ENCODE assay signal across 1 cellular context in the genomic region with DNA sequence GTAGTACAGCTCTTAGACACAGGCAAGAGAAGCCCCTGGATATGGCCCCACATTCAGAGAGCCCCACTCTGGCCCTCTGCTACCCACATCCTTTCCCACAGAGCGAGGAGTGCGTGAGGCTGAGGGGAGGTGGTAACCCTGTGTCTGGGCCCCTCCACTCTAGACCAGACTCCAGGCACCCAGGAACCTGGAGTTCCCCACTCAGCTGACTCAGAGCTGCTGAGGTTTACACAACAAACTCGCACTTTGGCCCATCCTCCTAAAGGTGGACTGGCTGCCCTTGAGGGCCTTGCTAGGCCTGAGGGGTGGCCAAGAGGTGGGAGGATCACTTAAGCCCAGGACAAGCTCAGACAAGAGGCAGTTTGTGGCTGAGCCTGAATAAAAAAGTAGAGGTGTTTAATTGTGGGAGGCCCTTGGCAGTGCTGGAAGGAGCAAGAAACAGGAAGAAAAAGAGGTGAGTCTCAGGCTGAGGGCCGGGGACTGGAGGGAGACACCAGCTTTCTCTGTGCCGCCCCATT.
A peak's percentile ranks its signal among the peaks of the same experiment; 100 is the strongest.
TF ChIP-seq lines count a peak whose summit lies in the region.

No MANE protein-coding gene starts in this region.

TF ChIP-seq in HepG2, 621 proteins besides CTCF, POLR2A, EP300 and RAD21 (continued from another document and continues in another):
- TF ChIP-seq, protein P1, sequence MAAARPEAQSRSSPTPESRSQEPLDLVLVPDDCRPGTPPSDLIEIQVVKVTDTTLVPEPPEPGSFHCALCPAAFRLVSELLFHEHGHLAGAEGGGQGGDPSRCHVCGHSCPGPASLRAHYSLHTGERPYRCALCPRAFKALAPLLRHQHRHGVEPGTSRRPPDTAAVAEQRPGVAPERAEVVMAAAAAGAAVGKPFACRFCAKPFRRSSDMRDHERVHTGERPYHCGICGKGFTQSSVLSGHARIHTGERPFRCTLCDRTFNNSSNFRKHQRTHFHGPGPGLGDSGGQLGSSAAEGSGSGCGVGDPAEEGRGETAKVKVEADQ (CRISPR knock-in tag; IDR thresholded peaks at IDR 0.05; ENCODE audit: borderline replicate concordance) = no peak
- TF ChIP-seq RBM39 (IDR thresholded peaks at IDR 0.05; ENCODE audit: low read depth, low read length, poor library complexity, severe bottlenecking) = no peak
- no peak for TF ChIP-seq ZNF256 (CRISPR knock-in tag; conservative IDR thresholded peaks at IDR 0.05)
- TF ChIP-seq ZNF816 (CRISPR knock-in tag; IDR thresholded peaks at IDR 0.05; ENCODE audit: borderline replicate concordance) = no peak
- TF ChIP-seq, protein P2, sequence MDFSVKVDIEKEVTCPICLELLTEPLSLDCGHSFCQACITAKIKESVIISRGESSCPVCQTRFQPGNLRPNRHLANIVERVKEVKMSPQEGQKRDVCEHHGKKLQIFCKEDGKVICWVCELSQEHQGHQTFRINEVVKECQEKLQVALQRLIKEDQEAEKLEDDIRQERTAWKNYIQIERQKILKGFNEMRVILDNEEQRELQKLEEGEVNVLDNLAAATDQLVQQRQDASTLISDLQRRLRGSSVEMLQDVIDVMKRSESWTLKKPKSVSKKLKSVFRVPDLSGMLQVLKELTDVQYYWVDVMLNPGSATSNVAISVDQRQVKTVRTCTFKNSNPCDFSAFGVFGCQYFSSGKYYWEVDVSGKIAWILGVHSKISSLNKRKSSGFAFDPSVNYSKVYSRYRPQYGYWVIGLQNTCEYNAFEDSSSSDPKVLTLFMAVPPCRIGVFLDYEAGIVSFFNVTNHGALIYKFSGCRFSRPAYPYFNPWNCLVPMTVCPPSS (IDR thresholded peaks at IDR 0.05) = no peak
- TF ChIP-seq GATAD1 (CRISPR knock-in tag; IDR thresholded peaks at IDR 0.05) = no peak
- TF ChIP-seq SAP130 (CRISPR knock-in tag; IDR thresholded peaks at IDR 0.05; ENCODE audit: low read depth) = peak; percentile 64
- TF ChIP-seq, protein P3, sequence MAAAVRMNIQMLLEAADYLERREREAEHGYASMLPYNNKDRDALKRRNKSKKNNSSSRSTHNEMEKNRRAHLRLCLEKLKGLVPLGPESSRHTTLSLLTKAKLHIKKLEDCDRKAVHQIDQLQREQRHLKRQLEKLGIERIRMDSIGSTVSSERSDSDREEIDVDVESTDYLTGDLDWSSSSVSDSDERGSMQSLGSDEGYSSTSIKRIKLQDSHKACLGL (CRISPR knock-in tag; IDR thresholded peaks at IDR 0.05) = no peak
- TF ChIP-seq, protein P4, sequence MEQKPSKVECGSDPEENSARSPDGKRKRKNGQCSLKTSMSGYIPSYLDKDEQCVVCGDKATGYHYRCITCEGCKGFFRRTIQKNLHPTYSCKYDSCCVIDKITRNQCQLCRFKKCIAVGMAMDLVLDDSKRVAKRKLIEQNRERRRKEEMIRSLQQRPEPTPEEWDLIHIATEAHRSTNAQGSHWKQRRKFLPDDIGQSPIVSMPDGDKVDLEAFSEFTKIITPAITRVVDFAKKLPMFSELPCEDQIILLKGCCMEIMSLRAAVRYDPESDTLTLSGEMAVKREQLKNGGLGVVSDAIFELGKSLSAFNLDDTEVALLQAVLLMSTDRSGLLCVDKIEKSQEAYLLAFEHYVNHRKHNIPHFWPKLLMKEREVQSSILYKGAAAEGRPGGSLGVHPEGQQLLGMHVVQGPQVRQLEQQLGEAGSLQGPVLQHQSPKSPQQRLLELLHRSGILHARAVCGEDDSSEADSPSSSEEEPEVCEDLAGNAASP (CRISPR knock-in tag; IDR thresholded peaks at IDR 0.05; ENCODE audit: borderline replicate concordance) = peak; percentile 56; the same call in 1 of the 2 replicates
- TF ChIP-seq ZBTB7A (CRISPR knock-in tag; IDR thresholded peaks at IDR 0.05) = no peak
- no peak for TF ChIP-seq ZNF772 (CRISPR knock-in tag; IDR thresholded peaks at IDR 0.05)
- TF ChIP-seq, protein P5, sequence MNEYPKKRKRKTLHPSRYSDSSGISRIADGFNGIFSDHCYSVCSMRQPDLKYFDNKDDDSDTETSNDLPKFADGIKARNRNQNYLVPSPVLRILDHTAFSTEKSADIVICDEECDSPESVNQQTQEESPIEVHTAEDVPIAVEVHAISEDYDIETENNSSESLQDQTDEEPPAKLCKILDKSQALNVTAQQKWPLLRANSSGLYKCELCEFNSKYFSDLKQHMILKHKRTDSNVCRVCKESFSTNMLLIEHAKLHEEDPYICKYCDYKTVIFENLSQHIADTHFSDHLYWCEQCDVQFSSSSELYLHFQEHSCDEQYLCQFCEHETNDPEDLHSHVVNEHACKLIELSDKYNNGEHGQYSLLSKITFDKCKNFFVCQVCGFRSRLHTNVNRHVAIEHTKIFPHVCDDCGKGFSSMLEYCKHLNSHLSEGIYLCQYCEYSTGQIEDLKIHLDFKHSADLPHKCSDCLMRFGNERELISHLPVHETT (CRISPR knock-in tag; conservative IDR thresholded peaks at IDR 0.05) = no peak
- TF ChIP-seq, protein P6, sequence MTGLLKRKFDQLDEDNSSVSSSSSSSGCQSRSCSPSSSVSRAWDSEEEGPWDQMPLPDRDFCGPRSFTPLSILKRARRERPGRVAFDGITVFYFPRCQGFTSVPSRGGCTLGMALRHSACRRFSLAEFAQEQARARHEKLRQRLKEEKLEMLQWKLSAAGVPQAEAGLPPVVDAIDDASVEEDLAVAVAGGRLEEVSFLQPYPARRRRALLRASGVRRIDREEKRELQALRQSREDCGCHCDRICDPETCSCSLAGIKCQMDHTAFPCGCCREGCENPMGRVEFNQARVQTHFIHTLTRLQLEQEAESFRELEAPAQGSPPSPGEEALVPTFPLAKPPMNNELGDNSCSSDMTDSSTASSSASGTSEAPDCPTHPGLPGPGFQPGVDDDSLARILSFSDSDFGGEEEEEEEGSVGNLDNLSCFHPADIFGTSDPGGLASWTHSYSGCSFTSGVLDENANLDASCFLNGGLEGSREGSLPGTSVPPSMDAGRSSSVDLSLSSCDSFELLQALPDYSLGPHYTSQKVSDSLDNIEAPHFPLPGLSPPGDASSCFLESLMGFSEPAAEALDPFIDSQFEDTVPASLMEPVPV (CRISPR knock-in tag; IDR thresholded peaks at IDR 0.05) = 0 out of 2 replicates have a peak, but pooled peaks have one; percentile 29
- no peak for TF ChIP-seq ZBTB21 (CRISPR knock-in tag; IDR thresholded peaks at IDR 0.05)
- peak; percentile 53 for TF ChIP-seq PHF8 (CRISPR knock-in tag; IDR thresholded peaks at IDR 0.05)
- TF ChIP-seq, protein P7, sequence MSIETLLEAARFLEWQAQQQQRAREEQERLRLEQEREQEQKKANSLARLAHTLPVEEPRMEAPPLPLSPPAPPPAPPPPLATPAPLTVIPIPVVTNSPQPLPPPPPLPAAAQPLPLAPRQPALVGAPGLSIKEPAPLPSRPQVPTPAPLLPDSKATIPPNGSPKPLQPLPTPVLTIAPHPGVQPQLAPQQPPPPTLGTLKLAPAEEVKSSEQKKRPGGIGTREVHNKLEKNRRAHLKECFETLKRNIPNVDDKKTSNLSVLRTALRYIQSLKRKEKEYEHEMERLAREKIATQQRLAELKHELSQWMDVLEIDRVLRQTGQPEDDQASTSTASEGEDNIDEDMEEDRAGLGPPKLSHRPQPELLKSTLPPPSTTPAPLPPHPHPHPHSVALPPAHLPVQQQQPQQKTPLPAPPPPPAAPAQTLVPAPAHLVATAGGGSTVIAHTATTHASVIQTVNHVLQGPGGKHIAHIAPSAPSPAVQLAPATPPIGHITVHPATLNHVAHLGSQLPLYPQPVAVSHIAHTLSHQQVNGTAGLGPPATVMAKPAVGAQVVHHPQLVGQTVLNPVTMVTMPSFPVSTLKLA (IDR thresholded peaks at IDR 0.05) = no peak
- TF ChIP-seq, protein P8, sequence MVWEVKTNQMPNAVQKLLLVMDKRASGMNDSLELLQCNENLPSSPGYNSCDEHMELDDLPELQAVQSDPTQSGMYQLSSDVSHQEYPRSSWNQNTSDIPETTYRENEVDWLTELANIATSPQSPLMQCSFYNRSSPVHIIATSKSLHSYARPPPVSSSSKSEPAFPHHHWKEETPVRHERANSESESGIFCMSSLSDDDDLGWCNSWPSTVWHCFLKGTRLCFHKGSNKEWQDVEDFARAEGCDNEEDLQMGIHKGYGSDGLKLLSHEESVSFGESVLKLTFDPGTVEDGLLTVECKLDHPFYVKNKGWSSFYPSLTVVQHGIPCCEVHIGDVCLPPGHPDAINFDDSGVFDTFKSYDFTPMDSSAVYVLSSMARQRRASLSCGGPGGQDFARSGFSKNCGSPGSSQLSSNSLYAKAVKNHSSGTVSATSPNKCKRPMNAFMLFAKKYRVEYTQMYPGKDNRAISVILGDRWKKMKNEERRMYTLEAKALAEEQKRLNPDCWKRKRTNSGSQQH (CRISPR knock-in tag; IDR thresholded peaks at IDR 0.05; ENCODE audit: low read depth) = no peak
- no peak for TF ChIP-seq MTF1 (CRISPR knock-in tag; IDR thresholded peaks at IDR 0.05)
- TF ChIP-seq, protein P9, sequence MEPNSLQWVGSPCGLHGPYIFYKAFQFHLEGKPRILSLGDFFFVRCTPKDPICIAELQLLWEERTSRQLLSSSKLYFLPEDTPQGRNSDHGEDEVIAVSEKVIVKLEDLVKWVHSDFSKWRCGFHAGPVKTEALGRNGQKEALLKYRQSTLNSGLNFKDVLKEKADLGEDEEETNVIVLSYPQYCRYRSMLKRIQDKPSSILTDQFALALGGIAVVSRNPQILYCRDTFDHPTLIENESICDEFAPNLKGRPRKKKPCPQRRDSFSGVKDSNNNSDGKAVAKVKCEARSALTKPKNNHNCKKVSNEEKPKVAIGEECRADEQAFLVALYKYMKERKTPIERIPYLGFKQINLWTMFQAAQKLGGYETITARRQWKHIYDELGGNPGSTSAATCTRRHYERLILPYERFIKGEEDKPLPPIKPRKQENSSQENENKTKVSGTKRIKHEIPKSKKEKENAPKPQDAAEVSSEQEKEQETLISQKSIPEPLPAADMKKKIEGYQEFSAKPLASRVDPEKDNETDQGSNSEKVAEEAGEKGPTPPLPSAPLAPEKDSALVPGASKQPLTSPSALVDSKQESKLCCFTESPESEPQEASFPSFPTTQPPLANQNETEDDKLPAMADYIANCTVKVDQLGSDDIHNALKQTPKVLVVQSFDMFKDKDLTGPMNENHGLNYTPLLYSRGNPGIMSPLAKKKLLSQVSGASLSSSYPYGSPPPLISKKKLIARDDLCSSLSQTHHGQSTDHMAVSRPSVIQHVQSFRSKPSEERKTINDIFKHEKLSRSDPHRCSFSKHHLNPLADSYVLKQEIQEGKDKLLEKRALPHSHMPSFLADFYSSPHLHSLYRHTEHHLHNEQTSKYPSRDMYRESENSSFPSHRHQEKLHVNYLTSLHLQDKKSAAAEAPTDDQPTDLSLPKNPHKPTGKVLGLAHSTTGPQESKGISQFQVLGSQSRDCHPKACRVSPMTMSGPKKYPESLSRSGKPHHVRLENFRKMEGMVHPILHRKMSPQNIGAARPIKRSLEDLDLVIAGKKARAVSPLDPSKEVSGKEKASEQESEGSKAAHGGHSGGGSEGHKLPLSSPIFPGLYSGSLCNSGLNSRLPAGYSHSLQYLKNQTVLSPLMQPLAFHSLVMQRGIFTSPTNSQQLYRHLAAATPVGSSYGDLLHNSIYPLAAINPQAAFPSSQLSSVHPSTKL (CRISPR knock-in tag; IDR thresholded peaks at IDR 0.05) = peak; percentile 81
- TF ChIP-seq CBX5 (CRISPR knock-in tag; IDR thresholded peaks at IDR 0.05; ENCODE audit: borderline replicate concordance) = peak; percentile 67; the same call in 1 of the 2 replicates
- TF ChIP-seq, protein P10, sequence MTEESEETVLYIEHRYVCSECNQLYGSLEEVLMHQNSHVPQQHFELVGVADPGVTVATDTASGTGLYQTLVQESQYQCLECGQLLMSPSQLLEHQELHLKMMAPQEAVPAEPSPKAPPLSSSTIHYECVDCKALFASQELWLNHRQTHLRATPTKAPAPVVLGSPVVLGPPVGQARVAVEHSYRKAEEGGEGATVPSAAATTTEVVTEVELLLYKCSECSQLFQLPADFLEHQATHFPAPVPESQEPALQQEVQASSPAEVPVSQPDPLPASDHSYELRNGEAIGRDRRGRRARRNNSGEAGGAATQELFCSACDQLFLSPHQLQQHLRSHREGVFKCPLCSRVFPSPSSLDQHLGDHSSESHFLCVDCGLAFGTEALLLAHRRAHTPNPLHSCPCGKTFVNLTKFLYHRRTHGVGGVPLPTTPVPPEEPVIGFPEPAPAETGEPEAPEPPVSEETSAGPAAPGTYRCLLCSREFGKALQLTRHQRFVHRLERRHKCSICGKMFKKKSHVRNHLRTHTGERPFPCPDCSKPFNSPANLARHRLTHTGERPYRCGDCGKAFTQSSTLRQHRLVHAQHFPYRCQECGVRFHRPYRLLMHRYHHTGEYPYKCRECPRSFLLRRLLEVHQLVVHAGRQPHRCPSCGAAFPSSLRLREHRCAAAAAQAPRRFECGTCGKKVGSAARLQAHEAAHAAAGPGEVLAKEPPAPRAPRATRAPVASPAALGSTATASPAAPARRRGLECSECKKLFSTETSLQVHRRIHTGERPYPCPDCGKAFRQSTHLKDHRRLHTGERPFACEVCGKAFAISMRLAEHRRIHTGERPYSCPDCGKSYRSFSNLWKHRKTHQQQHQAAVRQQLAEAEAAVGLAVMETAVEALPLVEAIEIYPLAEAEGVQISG (CRISPR knock-in tag; IDR thresholded peaks at IDR 0.05) = peak; percentile 55; the same call in 1 of the 2 replicates
- TF ChIP-seq JUND (CRISPR knock-in tag; IDR thresholded peaks at IDR 0.05) = peak; percentile 70; the same call in 1 of the 2 replicates
- peak; percentile 72; the same call in 1 of the 2 replicates for TF ChIP-seq JUN (CRISPR knock-in tag; IDR thresholded peaks at IDR 0.05)
- no peak for TF ChIP-seq ZNF230 (CRISPR knock-in tag; IDR thresholded peaks at IDR 0.05)
- TF ChIP-seq ZNF143 (CRISPR knock-in tag; IDR thresholded peaks at IDR 0.05) = no peak
- TF ChIP-seq, protein P11, sequence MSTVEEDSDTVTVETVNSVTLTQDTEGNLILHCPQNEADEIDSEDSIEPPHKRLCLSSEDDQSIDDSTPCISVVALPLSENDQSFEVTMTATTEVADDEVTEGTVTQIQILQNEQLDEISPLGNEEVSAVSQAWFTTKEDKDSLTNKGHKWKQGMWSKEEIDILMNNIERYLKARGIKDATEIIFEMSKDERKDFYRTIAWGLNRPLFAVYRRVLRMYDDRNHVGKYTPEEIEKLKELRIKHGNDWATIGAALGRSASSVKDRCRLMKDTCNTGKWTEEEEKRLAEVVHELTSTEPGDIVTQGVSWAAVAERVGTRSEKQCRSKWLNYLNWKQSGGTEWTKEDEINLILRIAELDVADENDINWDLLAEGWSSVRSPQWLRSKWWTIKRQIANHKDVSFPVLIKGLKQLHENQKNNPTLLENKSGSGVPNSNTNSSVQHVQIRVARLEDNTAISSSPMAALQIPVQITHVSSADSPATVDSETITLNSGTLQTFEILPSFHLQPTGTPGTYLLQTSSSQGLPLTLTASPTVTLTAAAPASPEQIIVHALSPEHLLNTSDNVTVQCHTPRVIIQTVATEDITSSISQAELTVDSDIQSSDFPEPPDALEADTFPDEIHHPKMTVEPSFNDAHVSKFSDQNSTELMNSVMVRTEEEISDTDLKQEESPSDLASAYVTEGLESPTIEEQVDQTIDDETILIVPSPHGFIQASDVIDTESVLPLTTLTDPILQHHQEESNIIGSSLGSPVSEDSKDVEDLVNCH (CRISPR knock-in tag; IDR thresholded peaks at IDR 0.05) = no peak
- TF ChIP-seq, protein P12, sequence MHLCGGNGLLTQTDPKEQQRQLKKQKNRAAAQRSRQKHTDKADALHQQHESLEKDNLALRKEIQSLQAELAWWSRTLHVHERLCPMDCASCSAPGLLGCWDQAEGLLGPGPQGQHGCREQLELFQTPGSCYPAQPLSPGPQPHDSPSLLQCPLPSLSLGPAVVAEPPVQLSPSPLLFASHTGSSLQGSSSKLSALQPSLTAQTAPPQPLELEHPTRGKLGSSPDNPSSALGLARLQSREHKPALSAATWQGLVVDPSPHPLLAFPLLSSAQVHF (CRISPR knock-in tag; IDR thresholded peaks at IDR 0.05) = no peak
